Comparison of ENCODE assay signal across 32 cellular contexts in genomic region chr1:235407419-235407818, GRCh38. TPM values are rescaled to one million over a fixed set of nuclear protein-coding genes. Genes with fewer than 3 reads are reported as not detected.
DNase-seq lines count a peak whose midpoint lies in the region; ATAC-seq and TF ChIP-seq lines count a peak whose summit lies in the region.
"Had no signal": no experiment of that assay in that cellular context is flagged by ENCODE, and none has a peak within 500 bp of the region (broad histone marks: within the 10 kb centered on the region; RNA-seq: fewer than 3 reads in every experiment).

No MANE protein-coding gene starts in this region.

- no peak overlapping the region for H2BK15ac ChIP-seq in IMR-90 (ENCODE audit: low read depth, low read length)

- H3K4me1 ChIP-seq in IMR-90 (ENCODE audit: control insufficient read depth, insufficient read depth, low read length) = peaks cover 5% of the 10 kb centered on the region
- H3K4me1 ChIP-seq: prostate gland had no signal

- no peak overlapping the region for H3K4me3 ChIP-seq in IMR-90 (ENCODE audit: insufficient read depth, low read depth, low read length)
- H3K4me3 ChIP-seq: esophagus muscularis mucosa, MG63, Peyer's patch, prostate gland had no signal

- DNase-seq in NCI-H1436 (lab: John Stamatoyannopoulos, UW) (peak; percentile 9), NCI-H1436 treated with DMSO at 0.1 percent for 48 hours (lab: John Stamatoyannopoulos, UW) (no peak), IMR-90 (no peak), renal cortical epithelial cell (ENCODE audit: low read depth) (peak; percentile 28), AG08395 (ENCODE audit: low spot score) (no peak)
- DNase-seq: activated CD4-positive, alpha-beta T cell treated with anti-CD3 and anti-CD28 coated beads, Interleukin-2, amount 10 ng/mL, durations not matched to agents 7 days and 5 days; activated naive CD8-positive, alpha-beta T cell treated with anti-CD3 and anti-CD28 coated beads, Interleukin-2, amount 50 U/mL, for 24 hours; activated T-cell treated with anti-CD3 and anti-CD28 coated beads, Interleukin-2, amount 50 U/mL, for 24 hours; dermis blood vessel endothelial cell; foreskin fibroblast; islet precursor cell; MG63; naive thymus-derived CD4-positive, alpha-beta T cell; NCI-H1105; NCI-H2029; NCI-H345; occipital lobe; Peyer's patch; stimulated activated CD4-positive, alpha-beta T cell treated with anti-CD3 and anti-CD28 coated beads, Interleukin-15, amount 100 ng/mL, for 24 hours; stimulated activated naive B cell treated with anti-CD40 and anti-IgM and Interleukin-4, amounts not matched to agents 10 μg/mL and 1 μg/mL and 100 μg/mL, for 72 hours had no signal

- peak overlapping the region; percentile 18 for H3K27ac Mint-ChIP-seq in activated T-helper 17 cell treated with anti-CD3 and anti-CD28 coated beads, Interleukin-2, amount 50 U/mL, for 72 hours
- H3K27ac Mint-ChIP-seq: activated CD4-positive, alpha-beta T cell treated with anti-CD3 and anti-CD28 coated beads, Interleukin-2, amount 10 ng/mL, durations not matched to agents 7 days and 5 days; activated naive CD8-positive, alpha-beta T cell treated with anti-CD3 and anti-CD28 coated beads, Interleukin-2, amount 50 U/mL, for 24 hours; activated T-cell treated with anti-CD3 and anti-CD28 coated beads, Interleukin-2, amount 50 U/mL, for 24 hours; stimulated activated naive B cell treated with anti-CD40 and anti-IgM and Interleukin-4, amounts not matched to agents 10 μg/mL and 1 μg/mL and 100 μg/mL, for 72 hours; T-helper 2 cell treated with Interferon-gamma antibody and Interleukin-4, amounts not matched to agents 5 μg/mL and 100 μg/mL, for 36 hours had no signal

- no peak overlapping the region for H3K4ac ChIP-seq in IMR-90 (ENCODE audit: low read depth, low read length)

- H3K4me2 ChIP-seq in IMR-90 (ENCODE audit: low read depth, low read length) = no peak overlapping the region
- H3K4me2 ChIP-seq: KMS-11 had no signal

- H4K91ac ChIP-seq in IMR-90 (ENCODE audit: insufficient read depth, low read depth, low read length) = no peak overlapping the region

- no peak overlapping the region for H2BK5ac ChIP-seq in IMR-90 (ENCODE audit: low read depth, low read length, poor library complexity, severe bottlenecking)

- peak; percentile 28; the same call in 1 of the 2 replicates for ATAC-seq in IMR-90 (ENCODE audit: low read depth)
- ATAC-seq in activated T-helper 17 cell treated with anti-CD3 and anti-CD28 coated beads, Interleukin-2, amount 50 U/mL, for 72 hours (replicated peaks) = no peak
- ATAC-seq in HG03521 (IDR thresholded peaks at IDR 0.05; ENCODE audit: unreplicated experiment) = no peak
- no peak for ATAC-seq in GM21515 (IDR thresholded peaks at IDR 0.05; ENCODE audit: unreplicated experiment)
- ATAC-seq: activated naive CD8-positive, alpha-beta T cell treated with anti-CD3 and anti-CD28 coated beads, Interleukin-2, amount 50 U/mL, for 24 hours; naive thymus-derived CD4-positive, alpha-beta T cell; stimulated activated naive B cell treated with anti-CD40 and anti-IgM and Interleukin-4, amounts not matched to agents 10 μg/mL and 1 μg/mL and 100 μg/mL, for 72 hours had no signal

- H2AK9ac ChIP-seq in IMR-90 (replicated peaks; ENCODE audit: low read depth, low read length, poor library complexity) = no peak overlapping the region

- CTCF ChIA-PET in IMR-90 (lab: Yijun Ruan, JAX) = interaction anchor here (0.6 to 2.3 kb wide), 2 partner anchors 9 to 765 kb away, joined by 3 to 8 read pairs; no protein-coding TSS in a partner anchor

- H3K36me3 Mint-ChIP-seq in activated T-helper 17 cell treated with anti-CD3 and anti-CD28 coated beads, Interleukin-2, amount 50 U/mL, for 72 hours (ENCODE audit: low read depth) = peaks cover 14% of the 10 kb centered on the region

- H4K5ac ChIP-seq in IMR-90 (ENCODE audit: low read depth, low read length) = no peak overlapping the region

- no peak overlapping the region for H2AK5ac ChIP-seq in IMR-90 (ENCODE audit: low read depth, low read length)

- TF ChIP-seq POLR2A in IMR-90 (IDR thresholded peaks at IDR 0.05; ENCODE audit: low read depth, low read length) = no peak

- no peak for TF ChIP-seq CTCF in IMR-90 (conservative IDR thresholded peaks at IDR 0.05; ENCODE audit: low read depth, low read length)

- no peak overlapping the region for H3K14ac ChIP-seq in IMR-90 (replicated peaks; ENCODE audit: low read depth, low read length)

- dilution Hi-C loops in IMR-90 (cut with HindIII; ENCODE audit: low sequenced_read_pairs, unreplicated experiment) = no loop called here

- WGBS in IMR-90 (ENCODE audit: extremely low coverage in 2 of 2, insufficient read length in 1 of 2), 2 experiments = no CpG with 5 or more reads among the region's 5 CpGs

- no peak overlapping the region for H3K18ac ChIP-seq in IMR-90 (ENCODE audit: low read depth, low read length)

- no peak overlapping the region for H2BK120ac ChIP-seq in IMR-90 (ENCODE audit: low read depth, low read length)

- no peak overlapping the region for H3K27ac ChIP-seq in IMR-90 (ENCODE audit: insufficient read depth, low read length)
- H3K27ac ChIP-seq: 22Rv1, esophagus muscularis mucosa, HL-60, KMS-11, Peyer's patch had no signal

- in situ Hi-C loops in IMR-90 (cut with MboI; ENCODE audit: low sequenced_read_pairs) = no loop called here

- TF ChIP-seq RAD21 in IMR-90 (IDR thresholded peaks at IDR 0.05; ENCODE audit: low read length) = no peak

- intact Hi-C loops in IMR-90 (cut with micrococcal nuclease) = no loop called here

- BruUV-seq in IMR-90 (replicated peaks; lab: Mats Ljungman, UMichigan) = no TSS peak

- no peak overlapping the region for H3K23ac ChIP-seq in IMR-90 (ENCODE audit: low read depth, low read length)

- peaks cover 9 to 51% of the 10 kb centered on the region in 2 experiments for H3K79me1 ChIP-seq in IMR-90 (ENCODE audit: low read depth in 1 of 2, low read length in 2 of 2)

- no peak overlapping the region for H2AFZ ChIP-seq in IMR-90 (replicated peaks; ENCODE audit: low read length, poor library complexity)

- H4K20me1 ChIP-seq in IMR-90 (ENCODE audit: insufficient read depth, low read length) = peaks cover 6% of the 10 kb centered on the region; the same call in 1 of the 2 replicates

- no peaks in the 10 kb centered on the region for H3K9me3 Mint-ChIP-seq in activated T-helper 17 cell treated with anti-CD3 and anti-CD28 coated beads, Interleukin-2, amount 50 U/mL, for 72 hours
- H3K9me3 Mint-ChIP-seq: activated CD4-positive, alpha-beta T cell treated with anti-CD3 and anti-CD28 coated beads, Interleukin-2, amount 10 ng/mL, durations not matched to agents 7 days and 5 days; activated naive CD8-positive, alpha-beta T cell treated with anti-CD3 and anti-CD28 coated beads, Interleukin-2, amount 50 U/mL, for 24 hours; activated T-cell treated with anti-CD3 and anti-CD28 coated beads, Interleukin-2, amount 50 U/mL, for 24 hours; CD14-positive monocyte; central memory CD8-positive, alpha-beta T cell; mesothelial cell of epicardium; naive thymus-derived CD4-positive, alpha-beta T cell; stimulated activated naive B cell treated with anti-CD40 and anti-IgM and Interleukin-4, amounts not matched to agents 10 μg/mL and 1 μg/mL and 100 μg/mL, for 72 hours; T-helper 2 cell treated with Interferon-gamma antibody and Interleukin-4, amounts not matched to agents 5 μg/mL and 100 μg/mL, for 36 hours had no signal

- H4K8ac ChIP-seq in IMR-90 (ENCODE audit: low read depth in 2 of 2, low read length in 2 of 2) = no peak overlapping the region

- H3K4me3 Mint-ChIP-seq in activated T-helper 17 cell treated with anti-CD3 and anti-CD28 coated beads, Interleukin-2, amount 50 U/mL, for 72 hours = no peak overlapping the region
- H3K4me3 Mint-ChIP-seq: activated CD4-positive, alpha-beta T cell treated with anti-CD3 and anti-CD28 coated beads, Interleukin-2, amount 10 ng/mL, durations not matched to agents 7 days and 5 days; activated naive CD8-positive, alpha-beta T cell treated with anti-CD3 and anti-CD28 coated beads, Interleukin-2, amount 50 U/mL, for 24 hours; activated T-cell treated with anti-CD3 and anti-CD28 coated beads, Interleukin-2, amount 50 U/mL, for 24 hours; CD14-positive monocyte; central memory CD8-positive, alpha-beta T cell; mesothelial cell of epicardium; naive thymus-derived CD4-positive, alpha-beta T cell; stimulated activated naive B cell treated with anti-CD40 and anti-IgM and Interleukin-4, amounts not matched to agents 10 μg/mL and 1 μg/mL and 100 μg/mL, for 72 hours; T-helper 2 cell treated with Interferon-gamma antibody and Interleukin-4, amounts not matched to agents 5 μg/mL and 100 μg/mL, for 36 hours had no signal

- POLR2A ChIA-PET in IMR-90 (lab: Charles Lee; ENCODE audit: unreplicated experiment) = no interaction called here

- no peaks in the 10 kb centered on the region for H3K27me3 ChIP-seq in IMR-90 (ENCODE audit: control insufficient read depth, insufficient read depth, low read length)
- H3K27me3 ChIP-seq: esophagus muscularis mucosa, MG63, Peyer's patch had no signal

- H3K9me1 ChIP-seq in IMR-90 (ENCODE audit: insufficient read depth, low read length) = peaks cover 3% of the 10 kb centered on the region; the same call in 1 of the 2 replicates

- H3K9ac ChIP-seq in IMR-90 (ENCODE audit: low read depth, low read length) = no peak overlapping the region
- H3K9ac ChIP-seq: KMS-11 had no signal

- no peaks in the 10 kb centered on the region for H3K36me3 ChIP-seq in IMR-90 (ENCODE audit: control insufficient read depth, insufficient read depth, low read length)
- H3K36me3 ChIP-seq: Peyer's patch, prostate gland had no signal

- no peaks in the 10 kb centered on the region for H3K4me1 Mint-ChIP-seq in activated T-helper 17 cell treated with anti-CD3 and anti-CD28 coated beads, Interleukin-2, amount 50 U/mL, for 72 hours
- H3K4me1 Mint-ChIP-seq: activated naive CD8-positive, alpha-beta T cell treated with anti-CD3 and anti-CD28 coated beads, Interleukin-2, amount 50 U/mL, for 24 hours had no signal

- H3K9me3 ChIP-seq in IMR-90 (ENCODE audit: control insufficient read depth, insufficient read depth, low read length) = no peaks in the 10 kb centered on the region
- H3K9me3 ChIP-seq: esophagus muscularis mucosa, MG63, Peyer's patch, prostate gland had no signal

- no peak overlapping the region for H2BK20ac ChIP-seq in IMR-90 (ENCODE audit: low read depth, low read length)

- no peak overlapping the region for H3K56ac ChIP-seq in IMR-90 (ENCODE audit: extremely low read depth, insufficient read depth, low read length)

- no peaks in the 10 kb centered on the region for H3K27me3 Mint-ChIP-seq in activated T-helper 17 cell treated with anti-CD3 and anti-CD28 coated beads, Interleukin-2, amount 50 U/mL, for 72 hours
- H3K27me3 Mint-ChIP-seq: activated CD4-positive, alpha-beta T cell treated with anti-CD3 and anti-CD28 coated beads, Interleukin-2, amount 10 ng/mL, durations not matched to agents 7 days and 5 days; activated naive CD8-positive, alpha-beta T cell treated with anti-CD3 and anti-CD28 coated beads, Interleukin-2, amount 50 U/mL, for 24 hours; activated T-cell treated with anti-CD3 and anti-CD28 coated beads, Interleukin-2, amount 50 U/mL, for 24 hours; central memory CD8-positive, alpha-beta T cell; naive thymus-derived CD4-positive, alpha-beta T cell; stimulated activated naive B cell treated with anti-CD40 and anti-IgM and Interleukin-4, amounts not matched to agents 10 μg/mL and 1 μg/mL and 100 μg/mL, for 72 hours had no signal

RNA-seq across cellular contexts. Expression of gene TBCE, which starts 40.2 kb away (rescaled TPM):
- 26.7 and 33.1 TPM in 2 replicates for total RNA-seq in IMR-90 (2012; rRNA removed)
- polyA plus RNA-seq in IMR-90 (2012; rRNA removed) = 21.6 and 25.3 TPM in 2 replicates
- polyA plus RNA-seq in IMR-90 (2012; cell fraction: cytosol; rRNA removed) = 3.6 and 8.4 TPM in 2 replicates
- polyA plus RNA-seq in IMR-90 (2012; cell fraction: nucleus; rRNA removed; ENCODE audit: low replicate concordance) = 5.6 and 43.9 TPM in 2 replicates
- 10 to 100 TPM; 21.5 to 31.7 TPM for total RNA-seq in activated T-helper 17 cell treated with anti-CD3 and anti-CD28 coated beads, Interleukin-2, amount 50 U/mL, for 72 hours
- 28.7 and 30.4 TPM in 2 replicates for total RNA-seq in renal cortical epithelial cell

Comparison
In these comparisons a context has a peak if more than half of its experiments do, and no peak if none do; other contexts are left out.
1. DNase-seq: peak in NCI-H1436 (single experiment) and renal cortical epithelial cell (single experiment); none in NCI-H1436 treated with DMSO at 0.1 percent for 48 hours (single experiment), IMR-90 (single experiment) and AG08395 (single experiment).